11 cellular contexts compared by ENCODE assay signal in the genomic region with DNA sequence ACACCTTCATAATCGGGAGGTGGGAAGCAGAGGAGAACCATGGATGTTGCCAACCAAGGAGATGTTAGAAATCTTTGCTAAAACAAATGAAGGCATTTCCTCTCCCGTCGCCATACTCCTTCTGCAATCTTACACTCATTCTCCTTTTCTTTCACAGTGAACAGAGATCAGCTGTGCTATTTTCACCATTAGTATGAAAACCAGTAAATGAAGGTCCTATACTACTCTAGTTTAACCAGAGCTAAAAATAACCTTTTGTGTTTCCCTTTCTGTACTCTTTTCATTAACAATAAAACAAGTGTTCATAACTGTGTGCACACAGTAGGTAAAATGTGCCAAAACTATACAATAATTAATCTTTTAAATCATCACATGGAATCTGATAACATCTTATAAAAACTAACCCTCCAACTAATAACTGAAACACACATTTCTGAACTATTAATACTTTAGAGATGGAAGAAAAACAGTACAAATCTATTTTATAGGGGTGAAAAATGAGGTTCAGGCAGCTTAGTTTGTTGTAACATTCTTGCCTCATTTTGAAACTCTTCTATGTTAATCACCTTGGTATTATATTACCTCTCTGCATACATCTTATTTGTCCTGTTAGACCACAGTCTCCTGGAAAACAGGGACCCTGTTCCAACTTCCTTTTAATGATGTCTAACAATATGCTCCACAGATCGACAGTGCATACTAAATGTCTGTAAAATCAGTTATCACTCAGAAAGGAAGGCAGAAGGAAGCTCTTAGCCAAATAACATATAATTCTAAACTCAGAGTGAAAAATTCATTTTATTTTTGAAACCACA.
DNase-seq lines count a peak whose midpoint lies in the region; ATAC-seq and TF ChIP-seq lines count a peak whose summit lies in the region.
"Had no signal": no experiment of that assay in that cellular context is flagged by ENCODE, and none has a peak within 500 bp of the region (broad histone marks: within the 10 kb centered on the region; RNA-seq: fewer than 3 reads in every experiment).

No MANE protein-coding gene starts in this region.

- H3K27ac Mint-ChIP-seq in activated CD4-positive, alpha-beta T cell treated with anti-CD3 and anti-CD28 coated beads, Interleukin-2, amount 10 ng/mL, durations not matched to agents 24 days and 14 days: peak overlapping the region; percentile 5
- no peak overlapping the region for H3K27ac Mint-ChIP-seq in activated CD4-positive, alpha-beta T cell treated with anti-CD3 and anti-CD28 coated beads, Interleukin-2, amount 10 ng/mL, durations not matched to agents 7 days and 5 days
- peak overlapping the region in 3 of 5 experiments; percentile 8 to 17 (median 13) for H3K27ac Mint-ChIP-seq in brain
- peak overlapping the region; percentile 60 for H3K27ac Mint-ChIP-seq in stimulated activated naive B cell treated with anti-CD40 and anti-IgM and Interleukin-4, amounts not matched to agents 10 μg/mL and 1 μg/mL and 100 μg/mL, for 72 hours

- no peak for DNase-seq in activated CD4-positive, alpha-beta T cell treated with anti-CD3 and anti-CD28 coated beads, Interleukin-2, amount 10 ng/mL, durations not matched to agents 24 days and 14 days
- no peak for DNase-seq in activated CD4-positive, alpha-beta T cell treated with anti-CD3 and anti-CD28 coated beads, Interleukin-2, amount 10 ng/mL, durations not matched to agents 7 days and 5 days
- no peak for DNase-seq in stimulated activated naive B cell treated with anti-CD40 and anti-IgM and Interleukin-4, amounts not matched to agents 10 μg/mL and 1 μg/mL and 100 μg/mL, for 72 hours
- DNase-seq in SHP77 treated with DMSO at 0.1 percent for 48 hours (lab: John Stamatoyannopoulos, UW) (no peak), GM03348 (ENCODE audit: low spot score) (no peak), NCI-H524 treated with DMSO at 0.1 percent for 48 hours (lab: John Stamatoyannopoulos, UW) (no peak)
- DNase-seq: KBM-7, NCI-H69 had no signal

- TF ChIP-seq CTCF in brain (conservative IDR thresholded peaks at IDR 0.05): no peak

- POLR2A ChIA-PET in activated CD4-positive, alpha-beta T cell treated with anti-CD3 and anti-CD28 coated beads, Interleukin-2, amount 10 ng/mL, durations not matched to agents 7 days and 5 days (lab: Charles Lee): no interaction called here

- H3K4me3 Mint-ChIP-seq in activated CD4-positive, alpha-beta T cell treated with anti-CD3 and anti-CD28 coated beads, Interleukin-2, amount 10 ng/mL, durations not matched to agents 24 days and 14 days: peak overlapping the region; percentile 33
- H3K4me3 Mint-ChIP-seq in activated CD4-positive, alpha-beta T cell treated with anti-CD3 and anti-CD28 coated beads, Interleukin-2, amount 10 ng/mL, durations not matched to agents 7 days and 5 days: no peak overlapping the region
- peak overlapping the region in 1 of 5 experiments; percentile 13 for H3K4me3 Mint-ChIP-seq in brain
- H3K4me3 Mint-ChIP-seq in stimulated activated naive B cell treated with anti-CD40 and anti-IgM and Interleukin-4, amounts not matched to agents 10 μg/mL and 1 μg/mL and 100 μg/mL, for 72 hours: peak overlapping the region in 1 of 2 donors; percentile 41
- H3K4me3 Mint-ChIP-seq: activated T-helper 1 cell treated with anti-CD3 and anti-CD28 coated beads, Interleukin-12 subunit alpha, Interleukin-12 subunit beta, Interleukin-2, Interleukin-4 antibody, amounts not matched to agents 30 ng/mL and 10 ng/mL and 1 ng/mL, durations not matched to agents 14 hours and 24 hours and 36 hours had no signal

- ATAC-seq in HG02642 (IDR thresholded peaks at IDR 0.05; ENCODE audit: poor library complexity, unreplicated experiment): peak; percentile 50
- peak; percentile 46 to 50 for ATAC-seq in stimulated activated naive B cell treated with anti-CD40 and anti-IgM and Interleukin-4, amounts not matched to agents 10 μg/mL and 1 μg/mL and 100 μg/mL, for 72 hours (replicated peaks)

- H3K27me3 Mint-ChIP-seq in activated CD4-positive, alpha-beta T cell treated with anti-CD3 and anti-CD28 coated beads, Interleukin-2, amount 10 ng/mL, durations not matched to agents 24 days and 14 days: no peaks in the 10 kb centered on the region
- H3K27me3 Mint-ChIP-seq in activated CD4-positive, alpha-beta T cell treated with anti-CD3 and anti-CD28 coated beads, Interleukin-2, amount 10 ng/mL, durations not matched to agents 7 days and 5 days: no peaks in the 10 kb centered on the region
- H3K27me3 Mint-ChIP-seq in brain: no peaks in the 10 kb centered on the region
- no peaks in the 10 kb centered on the region for H3K27me3 Mint-ChIP-seq in stimulated activated naive B cell treated with anti-CD40 and anti-IgM and Interleukin-4, amounts not matched to agents 10 μg/mL and 1 μg/mL and 100 μg/mL, for 72 hours

- peaks cover 39% of the 10 kb centered on the region for H3K4me1 Mint-ChIP-seq in activated CD4-positive, alpha-beta T cell treated with anti-CD3 and anti-CD28 coated beads, Interleukin-2, amount 10 ng/mL, durations not matched to agents 24 days and 14 days
- peaks cover 46% of the 10 kb centered on the region for H3K4me1 Mint-ChIP-seq in activated CD4-positive, alpha-beta T cell treated with anti-CD3 and anti-CD28 coated beads, Interleukin-2, amount 10 ng/mL, durations not matched to agents 7 days and 5 days
- H3K4me1 Mint-ChIP-seq in brain: peaks cover 37% of the 10 kb centered on the region
- peaks cover 29 to 53% of the 10 kb centered on the region in 2 donors for H3K4me1 Mint-ChIP-seq in stimulated activated naive B cell treated with anti-CD40 and anti-IgM and Interleukin-4, amounts not matched to agents 10 μg/mL and 1 μg/mL and 100 μg/mL, for 72 hours

- H3K36me3 Mint-ChIP-seq in activated CD4-positive, alpha-beta T cell treated with anti-CD3 and anti-CD28 coated beads, Interleukin-2, amount 10 ng/mL, durations not matched to agents 24 days and 14 days (ENCODE audit: low read depth): peaks cover 2% of the 10 kb centered on the region
- peaks cover 1% of the 10 kb centered on the region for H3K36me3 Mint-ChIP-seq in activated CD4-positive, alpha-beta T cell treated with anti-CD3 and anti-CD28 coated beads, Interleukin-2, amount 10 ng/mL, durations not matched to agents 7 days and 5 days (ENCODE audit: low read depth)
- H3K36me3 Mint-ChIP-seq in brain: peaks cover 3% of the 10 kb centered on the region
- peaks cover 1 to 3% of the 10 kb centered on the region in 2 donors for H3K36me3 Mint-ChIP-seq in stimulated activated naive B cell treated with anti-CD40 and anti-IgM and Interleukin-4, amounts not matched to agents 10 μg/mL and 1 μg/mL and 100 μg/mL, for 72 hours

- CTCF ChIA-PET in activated CD4-positive, alpha-beta T cell treated with anti-CD3 and anti-CD28 coated beads, Interleukin-2, amount 10 ng/mL, durations not matched to agents 7 days and 5 days (lab: Charles Lee): interaction anchor here (1.2 to 1.5 kb wide), 3 partner anchors 8 to 44 kb away, joined by 3 to 5 read pairs (median 4); no protein-coding TSS in a partner anchor

- H3K9me3 Mint-ChIP-seq in activated CD4-positive, alpha-beta T cell treated with anti-CD3 and anti-CD28 coated beads, Interleukin-2, amount 10 ng/mL, durations not matched to agents 24 days and 14 days: no peaks in the 10 kb centered on the region
- H3K9me3 Mint-ChIP-seq in activated CD4-positive, alpha-beta T cell treated with anti-CD3 and anti-CD28 coated beads, Interleukin-2, amount 10 ng/mL, durations not matched to agents 7 days and 5 days: no peaks in the 10 kb centered on the region
- no peaks in the 10 kb centered on the region for H3K9me3 Mint-ChIP-seq in brain
- H3K9me3 Mint-ChIP-seq in stimulated activated naive B cell treated with anti-CD40 and anti-IgM and Interleukin-4, amounts not matched to agents 10 μg/mL and 1 μg/mL and 100 μg/mL, for 72 hours: no peaks in the 10 kb centered on the region
- H3K9me3 Mint-ChIP-seq: activated T-helper 1 cell treated with anti-CD3 and anti-CD28 coated beads, Interleukin-12 subunit alpha, Interleukin-12 subunit beta, Interleukin-2, Interleukin-4 antibody, amounts not matched to agents 30 ng/mL and 10 ng/mL and 1 ng/mL, durations not matched to agents 14 hours and 24 hours and 36 hours had no signal

- intact Hi-C loops in activated CD4-positive, alpha-beta T cell treated with anti-CD3 and anti-CD28 coated beads, Interleukin-2, amount 10 ng/mL, durations not matched to agents 24 days and 14 days (cut with micrococcal nuclease): loop anchor here (2.0 kb wide), 1 partner anchor 14 kb away; no protein-coding TSS in a partner anchor
